In the genomic region with DNA sequence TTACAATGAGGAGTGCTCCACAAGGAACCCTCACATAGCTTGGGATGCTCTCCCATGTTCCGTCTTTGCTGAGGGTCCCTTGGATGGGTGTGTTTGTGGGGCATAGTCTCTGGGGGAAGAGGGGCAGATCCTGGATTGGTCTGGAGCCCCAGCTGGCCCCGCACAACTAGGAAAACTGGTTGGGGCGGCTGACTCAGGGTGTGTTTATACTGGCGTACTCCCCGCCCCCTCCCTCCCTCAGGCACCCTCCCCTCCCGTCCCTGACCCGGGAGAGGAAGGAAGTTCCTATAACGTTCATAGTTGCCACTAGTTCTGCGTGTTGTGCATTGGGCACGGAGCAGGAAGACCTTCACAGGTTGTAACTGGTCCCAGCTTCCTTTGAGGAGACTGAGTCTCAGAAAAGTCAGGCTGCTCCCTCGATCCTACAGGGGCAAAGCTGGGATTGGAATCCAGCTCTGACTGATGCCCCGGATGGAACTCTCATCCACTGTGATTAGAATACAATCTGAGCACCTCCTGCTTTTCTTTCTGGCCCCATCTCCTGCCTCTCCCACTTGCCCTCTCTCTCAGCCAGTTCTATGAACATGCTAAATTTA, we compare ENCODE assay signal across 1 cellular context.
TF ChIP-seq lines count a peak whose summit lies in the region.

No MANE protein-coding gene starts in this region.

TF ChIP-seq in GM12878, 131 proteins besides CTCF, POLR2A, EP300 and RAD21 (continued from another document):
- TF ChIP-seq CUX1 (IDR thresholded peaks at IDR 0.05; ENCODE audit: insufficient replicate concordance, low read depth, low read length) (no peak), TBL1XR1 (IDR thresholded peaks at IDR 0.05; ENCODE audit: low read depth, low read length) (no peak), MXI1 (IDR thresholded peaks at IDR 0.05; ENCODE audit: low read depth, low read length) (no peak), POU2F2 (IDR thresholded peaks at IDR 0.05; ENCODE audit: borderline replicate concordance, low read depth, low read length) (no peak), ZBTB40 (IDR thresholded peaks at IDR 0.05; ENCODE audit: borderline replicate concordance) (no peak), ELK1 (IDR thresholded peaks at IDR 0.05; ENCODE audit: low read depth, low read length) (no peak)
